1 cellular context compared by ENCODE assay signal in genomic region chr3:153161714-153162512, GRCh38.
A peak's percentile ranks its signal among the peaks of the same experiment; 100 is the strongest.
TF ChIP-seq lines count a peak whose summit lies in the region.

Gene RAP2B, plus strand, starts transcription at chr3:153162226. Its CDS starts 468 bp downstream, at chr3:153162694.

TF ChIP-seq in K562, 482 proteins besides CTCF, POLR2A, EP300 and RAD21 (continued from another document and continues in another):
- TF ChIP-seq RBM25 (IDR thresholded peaks at IDR 0.05; ENCODE audit: low read depth, low read length, severe bottlenecking) (peak; percentile 69), TCF7L2 (IDR thresholded peaks at IDR 0.05; ENCODE audit: low read depth, low read length) (no peak), SREBF1 (IDR thresholded peaks at IDR 0.05; ENCODE audit: borderline replicate concordance, low read depth, low read length) (no peak), FOXM1 (IDR thresholded peaks at IDR 0.05; ENCODE audit: low read depth) (peak; percentile 15; the same call in 1 of the 2 replicates), FOXM1 (CRISPR knock-in tag; IDR thresholded peaks at IDR 0.05; ENCODE audit: low read depth) (no peak; the same call in 1 of the 2 replicates), RAD51 (IDR thresholded peaks at IDR 0.05; ENCODE audit: borderline replicate concordance, low read depth) (no peak), SPI1 (IDR thresholded peaks at IDR 0.05; ENCODE audit: borderline replicate concordance, low read depth, low read length) (no peak), PRDM10 (IDR thresholded peaks at IDR 0.05; ENCODE audit: partially characterized antibody) (no peak), E2F5 (CRISPR knock-in tag; IDR thresholded peaks at IDR 0.05) (peak; percentile 47; the same call in 1 of the 2 replicates), ZBED1 (IDR thresholded peaks at IDR 0.05) (0 out of 2 replicates have a peak, but pooled peaks have one; percentile 35), MLX (CRISPR knock-in tag; conservative IDR thresholded peaks at IDR 0.05) (no peak), PTRF (tag; IDR thresholded peaks at IDR 0.05) (no peak), POLR2AphosphoS5 (IDR thresholded peaks at IDR 0.05; ENCODE audit: control insufficient read depth, insufficient read depth, low read depth, low read length) (peak; percentile 54), GABPB1 (CRISPR knock-in tag; IDR thresholded peaks at IDR 0.05) (no peak; the same call in none of the 2 replicates), FOXP1 (CRISPR knock-in tag; IDR thresholded peaks at IDR 0.05) (peak; percentile 81; the same call in 1 of the 2 replicates), ZNF668 (CRISPR knock-in tag; IDR thresholded peaks at IDR 0.05) (no peak), ZNF354B (CRISPR knock-in tag; IDR thresholded peaks at IDR 0.05) (no peak), ARID2 (IDR thresholded peaks at IDR 0.05) (no peak), CBX3 (IDR thresholded peaks at IDR 0.05; ENCODE audit: borderline replicate concordance in 1 of 2, low read length in 2 of 2) (peak in 1 of 2 experiments; percentile 63; a peak in 1 of 3 replicates), ZNF140 (CRISPR knock-in tag; IDR thresholded peaks at IDR 0.05) (no peak), HNRNPLL (IDR thresholded peaks at IDR 0.05; ENCODE audit: low read depth, low read length, poor library complexity, severe bottlenecking) (peak; percentile 38), PHF8 (IDR thresholded peaks at IDR 0.05; ENCODE audit: borderline replicate concordance, low read length) (peak; percentile 73; the same call in 1 of the 2 replicates), YY1 (IDR thresholded peaks at IDR 0.05; ENCODE audit: borderline replicate concordance in 1 of 3, control insufficient read depth in 1 of 3, extremely low read depth in 1 of 3, insufficient read depth in 3 of 3, insufficient read length in 1 of 3, insufficient replicate concordance in 2 of 3, low read depth in 1 of 3, low read length in 2 of 3) (peak in 1 of 3 experiments; percentile 75), ELF1 (tag; IDR thresholded peaks at IDR 0.05) (no peak), HOXB6 (CRISPR knock-in tag; IDR thresholded peaks at IDR 0.05; ENCODE audit: borderline replicate concordance) (no peak), PHF20 (IDR thresholded peaks at IDR 0.05; ENCODE audit: partially characterized antibody) (no peak), MTA2 (IDR thresholded peaks at IDR 0.05; ENCODE audit: low read depth) (no peak), ZNF217 (CRISPR knock-in tag; IDR thresholded peaks at IDR 0.05) (no peak), SNIP1 (IDR thresholded peaks at IDR 0.05; ENCODE audit: low read depth) (no peak), HDGF (IDR thresholded peaks at IDR 0.05) (no peak), CBX8 (IDR thresholded peaks at IDR 0.05; ENCODE audit: borderline replicate concordance, extremely low read depth, low read depth, low read length, poor library complexity, severe bottlenecking) (no peak), BMI1 (IDR thresholded peaks at IDR 0.05; ENCODE audit: low read length) (no peak), ZFPM2 (CRISPR knock-in tag; IDR thresholded peaks at IDR 0.05) (no peak), BRF1 (IDR thresholded peaks at IDR 0.05; ENCODE audit: borderline replicate concordance, extremely low read depth, insufficient read length) (no peak), OTX1 (CRISPR knock-in tag; IDR thresholded peaks at IDR 0.05) (no peak), EP400 (IDR thresholded peaks at IDR 0.05) (peak; percentile 44; the same call in 1 of the 2 replicates), CREB1 (IDR thresholded peaks at IDR 0.05) (no peak), CREB1 (CRISPR knock-in tag; IDR thresholded peaks at IDR 0.05) (no peak; the same call in 1 of the 2 replicates), NFRKB (IDR thresholded peaks at IDR 0.05; ENCODE audit: low read depth) (no peak), BRCA1 (IDR thresholded peaks at IDR 0.05) (no peak), BRCA1 (CRISPR knock-in tag; IDR thresholded peaks at IDR 0.05) (no peak), MAX (CRISPR knock-in tag; IDR thresholded peaks at IDR 0.05) (peak; percentile 71), BHLHE40 (IDR thresholded peaks at IDR 0.05; ENCODE audit: low read length) (peak; percentile 59; the same call in 1 of the 2 replicates), ZNF134 (CRISPR knock-in tag; conservative IDR thresholded peaks at IDR 0.05) (no peak), HNRNPK (IDR thresholded peaks at IDR 0.05; ENCODE audit: low read depth, low read length, poor library complexity, severe bottlenecking) (no peak), GABPA (tag; conservative IDR thresholded peaks at IDR 0.05; ENCODE audit: low read depth) (0 out of 2 replicates have a peak, but pooled peaks have one; percentile 45), CBX1 (IDR thresholded peaks at IDR 0.05; ENCODE audit: low read depth) (no peak; the same call in 1 of the 2 replicates), ZKSCAN8 (CRISPR knock-in tag; IDR thresholded peaks at IDR 0.05) (no peak), FOXJ3 (CRISPR knock-in tag; IDR thresholded peaks at IDR 0.05) (no peak), KDM4B (IDR thresholded peaks at IDR 0.05; ENCODE audit: borderline replicate concordance in 2 of 2, low read depth in 1 of 2) (no peak), RFX1 (IDR thresholded peaks at IDR 0.05) (no peak)
- TF ChIP-seq, protein P1, sequence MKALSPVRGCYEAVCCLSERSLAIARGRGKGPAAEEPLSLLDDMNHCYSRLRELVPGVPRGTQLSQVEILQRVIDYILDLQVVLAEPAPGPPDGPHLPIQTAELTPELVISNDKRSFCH (CRISPR knock-in tag; IDR thresholded peaks at IDR 0.05) = no peak
- TF ChIP-seq, protein P1 (tag; IDR thresholded peaks at IDR 0.05) = 0 out of 2 replicates have a peak, but pooled peaks have one; percentile 68
- TF ChIP-seq, protein P2, sequence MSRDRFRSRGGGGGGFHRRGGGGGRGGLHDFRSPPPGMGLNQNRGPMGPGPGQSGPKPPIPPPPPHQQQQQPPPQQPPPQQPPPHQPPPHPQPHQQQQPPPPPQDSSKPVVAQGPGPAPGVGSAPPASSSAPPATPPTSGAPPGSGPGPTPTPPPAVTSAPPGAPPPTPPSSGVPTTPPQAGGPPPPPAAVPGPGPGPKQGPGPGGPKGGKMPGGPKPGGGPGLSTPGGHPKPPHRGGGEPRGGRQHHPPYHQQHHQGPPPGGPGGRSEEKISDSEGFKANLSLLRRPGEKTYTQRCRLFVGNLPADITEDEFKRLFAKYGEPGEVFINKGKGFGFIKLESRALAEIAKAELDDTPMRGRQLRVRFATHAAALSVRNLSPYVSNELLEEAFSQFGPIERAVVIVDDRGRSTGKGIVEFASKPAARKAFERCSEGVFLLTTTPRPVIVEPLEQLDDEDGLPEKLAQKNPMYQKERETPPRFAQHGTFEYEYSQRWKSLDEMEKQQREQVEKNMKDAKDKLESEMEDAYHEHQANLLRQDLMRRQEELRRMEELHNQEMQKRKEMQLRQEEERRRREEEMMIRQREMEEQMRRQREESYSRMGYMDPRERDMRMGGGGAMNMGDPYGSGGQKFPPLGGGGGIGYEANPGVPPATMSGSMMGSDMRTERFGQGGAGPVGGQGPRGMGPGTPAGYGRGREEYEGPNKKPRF (IDR thresholded peaks at IDR 0.05; ENCODE audit: low read depth, low read length) = no peak
- TF ChIP-seq, protein P3, sequence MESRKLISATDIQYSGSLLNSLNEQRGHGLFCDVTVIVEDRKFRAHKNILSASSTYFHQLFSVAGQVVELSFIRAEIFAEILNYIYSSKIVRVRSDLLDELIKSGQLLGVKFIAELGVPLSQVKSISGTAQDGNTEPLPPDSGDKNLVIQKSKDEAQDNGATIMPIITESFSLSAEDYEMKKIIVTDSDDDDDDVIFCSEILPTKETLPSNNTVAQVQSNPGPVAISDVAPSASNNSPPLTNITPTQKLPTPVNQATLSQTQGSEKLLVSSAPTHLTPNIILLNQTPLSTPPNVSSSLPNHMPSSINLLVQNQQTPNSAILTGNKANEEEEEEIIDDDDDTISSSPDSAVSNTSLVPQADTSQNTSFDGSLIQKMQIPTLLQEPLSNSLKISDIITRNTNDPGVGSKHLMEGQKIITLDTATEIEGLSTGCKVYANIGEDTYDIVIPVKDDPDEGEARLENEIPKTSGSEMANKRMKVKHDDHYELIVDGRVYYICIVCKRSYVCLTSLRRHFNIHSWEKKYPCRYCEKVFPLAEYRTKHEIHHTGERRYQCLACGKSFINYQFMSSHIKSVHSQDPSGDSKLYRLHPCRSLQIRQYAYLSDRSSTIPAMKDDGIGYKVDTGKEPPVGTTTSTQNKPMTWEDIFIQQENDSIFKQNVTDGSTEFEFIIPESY (CRISPR knock-in tag; IDR thresholded peaks at IDR 0.05) = peak; percentile 77
- TF ChIP-seq, protein P4, sequence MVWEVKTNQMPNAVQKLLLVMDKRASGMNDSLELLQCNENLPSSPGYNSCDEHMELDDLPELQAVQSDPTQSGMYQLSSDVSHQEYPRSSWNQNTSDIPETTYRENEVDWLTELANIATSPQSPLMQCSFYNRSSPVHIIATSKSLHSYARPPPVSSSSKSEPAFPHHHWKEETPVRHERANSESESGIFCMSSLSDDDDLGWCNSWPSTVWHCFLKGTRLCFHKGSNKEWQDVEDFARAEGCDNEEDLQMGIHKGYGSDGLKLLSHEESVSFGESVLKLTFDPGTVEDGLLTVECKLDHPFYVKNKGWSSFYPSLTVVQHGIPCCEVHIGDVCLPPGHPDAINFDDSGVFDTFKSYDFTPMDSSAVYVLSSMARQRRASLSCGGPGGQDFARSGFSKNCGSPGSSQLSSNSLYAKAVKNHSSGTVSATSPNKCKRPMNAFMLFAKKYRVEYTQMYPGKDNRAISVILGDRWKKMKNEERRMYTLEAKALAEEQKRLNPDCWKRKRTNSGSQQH (CRISPR knock-in tag; IDR thresholded peaks at IDR 0.05) = no peak
- TF ChIP-seq, protein P5, sequence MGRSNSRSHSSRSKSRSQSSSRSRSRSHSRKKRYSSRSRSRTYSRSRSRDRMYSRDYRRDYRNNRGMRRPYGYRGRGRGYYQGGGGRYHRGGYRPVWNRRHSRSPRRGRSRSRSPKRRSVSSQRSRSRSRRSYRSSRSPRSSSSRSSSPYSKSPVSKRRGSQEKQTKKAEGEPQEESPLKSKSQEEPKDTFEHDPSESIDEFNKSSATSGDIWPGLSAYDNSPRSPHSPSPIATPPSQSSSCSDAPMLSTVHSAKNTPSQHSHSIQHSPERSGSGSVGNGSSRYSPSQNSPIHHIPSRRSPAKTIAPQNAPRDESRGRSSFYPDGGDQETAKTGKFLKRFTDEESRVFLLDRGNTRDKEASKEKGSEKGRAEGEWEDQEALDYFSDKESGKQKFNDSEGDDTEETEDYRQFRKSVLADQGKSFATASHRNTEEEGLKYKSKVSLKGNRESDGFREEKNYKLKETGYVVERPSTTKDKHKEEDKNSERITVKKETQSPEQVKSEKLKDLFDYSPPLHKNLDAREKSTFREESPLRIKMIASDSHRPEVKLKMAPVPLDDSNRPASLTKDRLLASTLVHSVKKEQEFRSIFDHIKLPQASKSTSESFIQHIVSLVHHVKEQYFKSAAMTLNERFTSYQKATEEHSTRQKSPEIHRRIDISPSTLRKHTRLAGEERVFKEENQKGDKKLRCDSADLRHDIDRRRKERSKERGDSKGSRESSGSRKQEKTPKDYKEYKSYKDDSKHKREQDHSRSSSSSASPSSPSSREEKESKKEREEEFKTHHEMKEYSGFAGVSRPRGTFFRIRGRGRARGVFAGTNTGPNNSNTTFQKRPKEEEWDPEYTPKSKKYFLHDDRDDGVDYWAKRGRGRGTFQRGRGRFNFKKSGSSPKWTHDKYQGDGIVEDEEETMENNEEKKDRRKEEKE (IDR thresholded peaks at IDR 0.05; ENCODE audit: borderline replicate concordance in 1 of 2, control insufficient read depth in 1 of 2, low read depth in 2 of 2, low read length in 1 of 2) = no peak
- TF ChIP-seq, protein P6, sequence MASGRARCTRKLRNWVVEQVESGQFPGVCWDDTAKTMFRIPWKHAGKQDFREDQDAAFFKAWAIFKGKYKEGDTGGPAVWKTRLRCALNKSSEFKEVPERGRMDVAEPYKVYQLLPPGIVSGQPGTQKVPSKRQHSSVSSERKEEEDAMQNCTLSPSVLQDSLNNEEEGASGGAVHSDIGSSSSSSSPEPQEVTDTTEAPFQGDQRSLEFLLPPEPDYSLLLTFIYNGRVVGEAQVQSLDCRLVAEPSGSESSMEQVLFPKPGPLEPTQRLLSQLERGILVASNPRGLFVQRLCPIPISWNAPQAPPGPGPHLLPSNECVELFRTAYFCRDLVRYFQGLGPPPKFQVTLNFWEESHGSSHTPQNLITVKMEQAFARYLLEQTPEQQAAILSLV (tag; IDR thresholded peaks at IDR 0.05) = no peak
